In the genomic region with DNA sequence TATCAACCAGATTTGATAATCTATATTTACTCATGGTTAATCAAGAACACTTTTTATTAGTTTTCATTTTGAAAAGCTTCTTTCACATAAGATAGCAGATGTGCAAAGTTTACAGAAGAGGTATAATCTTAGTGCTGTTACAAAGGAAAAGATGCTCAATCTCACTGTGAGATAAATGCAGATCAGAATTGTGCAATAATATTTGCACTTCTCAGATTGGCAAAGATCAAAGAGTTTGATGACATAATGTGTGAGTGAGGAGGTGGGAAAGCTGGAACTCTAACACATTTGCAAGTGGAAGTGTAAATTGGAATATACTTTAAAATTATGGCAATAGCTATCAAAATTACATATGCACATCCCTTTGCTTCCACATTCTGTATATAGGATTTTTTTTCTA, we compare ENCODE assay signal across 26 cellular contexts.
"Had no signal": no experiment of that assay in that cellular context is flagged by ENCODE, and none has a peak within 500 bp of the region (broad histone marks: within the 10 kb centered on the region; RNA-seq: fewer than 3 reads in every experiment).

No MANE protein-coding gene starts in this region.

- H3K4me3 ChIP-seq: ascending aorta, breast epithelium, cardiac muscle cell, coronary artery, dorsolateral prefrontal cortex had no signal

- H3K9me3 ChIP-seq: ascending aorta, breast epithelium had no signal

- ATAC-seq: activated CD4-positive, alpha-beta T cell treated with anti-CD3 and anti-CD28 coated beads for 36 hours; activated CD8-positive, alpha-beta memory T cell treated with anti-CD3 and anti-CD28 coated beads, Interleukin-2, amount 10 ng/mL, durations not matched to agents 7 days and 5 days; activated CD8-positive, alpha-beta T cell treated with anti-CD3 and anti-CD28 coated beads, Interleukin-2, amount 10 ng/mL, durations not matched to agents 7 days and 5 days; activated naive CD4-positive, alpha-beta T cell treated with anti-CD3 and anti-CD28 coated beads, Interleukin-2, amount 50 U/mL, for 72 hours; esophagus mucosa had no signal

- H3K27me3 ChIP-seq: ascending aorta, breast epithelium, cardiac muscle cell, dorsolateral prefrontal cortex had no signal

- DNase-seq: activated CD4-positive, alpha-beta memory T cell treated with anti-CD3 and anti-CD28 coated beads for 36 hours; activated CD4-positive, alpha-beta T cell treated with anti-CD3 and anti-CD28 coated beads for 36 hours; activated CD4-positive, CD25-positive, alpha-beta regulatory T cell; activated CD4-positive, CD25-positive, alpha-beta regulatory T cell treated with anti-CD3 and anti-CD28 coated beads, Interleukin-2, amount 50 U/mL, for 72 hours; activated CD8-positive, alpha-beta memory T cell treated with anti-CD3 and anti-CD28 coated beads, Interleukin-2, amount 10 ng/mL, durations not matched to agents 7 days and 5 days; activated CD8-positive, alpha-beta memory T cell treated with anti-CD3 and anti-CD28 coated beads, Interleukin-2, amount 50 U/mL, for 4 hours; activated CD8-positive, alpha-beta T cell treated with anti-CD3 and anti-CD28 coated beads, Interleukin-2, amount 10 ng/mL, durations not matched to agents 7 days and 5 days; activated effector memory CD4-positive, alpha-beta T cell treated with anti-CD3 and anti-CD28 coated beads, Interleukin-2, amount 50 U/mL, for 16 hours; activated naive CD4-positive, alpha-beta T cell treated with anti-CD3 and anti-CD28 coated beads, Interleukin-2, amount 10 ng/mL, durations not matched to agents 7 days and 5 days; activated naive CD8-positive, alpha-beta T cell treated with anti-CD3 and anti-CD28 coated beads, Interleukin-2, amount 10 ng/mL, durations not matched to agents 7 days and 5 days; activated T-cell treated with anti-CD3 and anti-CD28 coated beads, Interleukin-2, amount 50 U/mL, for 1 hour; activated T-cell treated with anti-CD3 and anti-CD28 coated beads, Interleukin-2, amount 50 U/mL, for 48 hours; central memory CD4-positive, alpha-beta T cell; dorsolateral prefrontal cortex; effector memory CD4-positive, alpha-beta T cell; endodermal cell; foreskin fibroblast; head of caudate nucleus; T-helper 2 cell had no signal

- H3K4me1 ChIP-seq: ascending aorta, breast epithelium had no signal

- FAIRE-seq: frontal cortex had no signal

- H3K36me3 ChIP-seq: ascending aorta, breast epithelium, cardiac muscle cell had no signal

- H3K27ac ChIP-seq: ascending aorta, breast epithelium, cardiac muscle cell, coronary artery, dorsolateral prefrontal cortex had no signal
